In genomic region chr2:117674172-117674571, GRCh38 we compare ENCODE assay signal across 29 cellular contexts.
"Had no signal": no experiment of that assay in that cellular context is flagged by ENCODE, and none has a peak within 500 bp of the region (broad histone marks: within the 10 kb centered on the region; RNA-seq: fewer than 3 reads in every experiment).

No MANE protein-coding gene starts in this region.

- H3K9me3 ChIP-seq: adrenal gland had no signal

- ATAC-seq: activated naive CD4-positive, alpha-beta T cell treated with anti-CD3 and anti-CD28 coated beads, Interleukin-2, amount 50 U/mL, for 72 hours; activated T-cell treated with anti-CD3 and anti-CD28 coated beads, Interleukin-2, amount 50 U/mL, for 4 hours; body of pancreas; Right ventricle myocardium inferior had no signal

- H3K27me3 ChIP-seq: adrenal gland, body of pancreas, breast epithelium had no signal

- DNase-seq: activated CD4-positive, alpha-beta memory T cell treated with anti-CD3 and anti-CD28 coated beads for 36 hours; activated CD4-positive, alpha-beta T cell treated with anti-CD3 and anti-CD28 coated beads, Interleukin-2, amount 10 ng/mL, durations not matched to agents 7 days and 5 days; activated CD4-positive, CD25-positive, alpha-beta regulatory T cell; activated CD8-positive, alpha-beta memory T cell treated with anti-CD3 and anti-CD28 coated beads, Interleukin-2, amount 50 U/mL, for 4 hours; activated gamma-delta T cell treated with Interleukin-2 at 50 U/mL for 16 hours; activated naive CD4-positive, alpha-beta T cell treated with anti-CD3 and anti-CD28 coated beads for 36 hours; activated T-cell treated with anti-CD3 and anti-CD28 coated beads for 4 hours; activated T-cell treated with anti-CD3 and anti-CD28 coated beads, Interleukin-2, amount 50 U/mL, for 4 hours; adrenal gland; body of pancreas; NCI-H1048; NCI-H1105 treated with DMSO at 0.1 percent for 48 hours; NCI-H1436; NCI-H1694; NCI-H1930; NCI-H2081 treated with DMSO at 0.1 percent for 48 hours; NCI-H226; NCI-H446 treated with DMSO at 0.1 percent for 48 hours; NCI-H524; PC-9; SW 1271; T-helper 1 cell; T-helper 2 cell; T-helper 9 cell; WERI-Rb-1 had no signal

- H3K4me3 ChIP-seq: adrenal gland, body of pancreas, breast epithelium, coronary artery, PC-9 had no signal

- H3K36me3 ChIP-seq: adrenal gland, breast epithelium, WERI-Rb-1 had no signal
